1 cellular context compared by ENCODE assay signal in genomic region chr14:89422181-89422951, GRCh38.
TF ChIP-seq lines count a peak whose summit lies in the region.

No MANE protein-coding gene starts in this region.

TF ChIP-seq in H1, 55 proteins besides CTCF, POLR2A, EP300 and RAD21:
- TF ChIP-seq USF2 (IDR thresholded peaks at IDR 0.05; ENCODE audit: low read length) (no peak), JUN (IDR thresholded peaks at IDR 0.05; ENCODE audit: low read depth, low read length) (no peak), MAX (IDR thresholded peaks at IDR 0.05) (no peak), MAFK (IDR thresholded peaks at IDR 0.05; ENCODE audit: low read depth, low read length) (no peak), KDM5A (IDR thresholded peaks at IDR 0.05; ENCODE audit: low read length) (no peak), TBP (IDR thresholded peaks at IDR 0.05; ENCODE audit: low read depth, low read length) (no peak), BRCA1 (IDR thresholded peaks at IDR 0.05; ENCODE audit: low read depth, low read length) (no peak), KDM1A (IDR thresholded peaks at IDR 0.05; ENCODE audit: borderline replicate concordance, low read length) (no peak), PHF8 (conservative IDR thresholded peaks at IDR 0.05; ENCODE audit: low read depth, low read length) (no peak), NANOG (IDR thresholded peaks at IDR 0.05; ENCODE audit: insufficient read depth, low read depth, low read length, poor library complexity, severe bottlenecking) (no peak), CREB1 (IDR thresholded peaks at IDR 0.05) (no peak)
